In genomic region chr1:234134878-234135277, GRCh38 we compare ENCODE assay signal across 15 cellular contexts.
A peak's percentile ranks its signal among the peaks of the same experiment; 100 is the strongest.
DNase-seq lines count a peak whose midpoint lies in the region; ATAC-seq and TF ChIP-seq lines count a peak whose summit lies in the region.
"Had no signal": no experiment of that assay in that cellular context is flagged by ENCODE, and none has a peak within 500 bp of the region (broad histone marks: within the 10 kb centered on the region; RNA-seq: fewer than 3 reads in every experiment).

No MANE protein-coding gene starts in this region.

- H3K27ac Mint-ChIP-seq in neural progenitor cell, result no peak overlapping the region
- H3K27ac Mint-ChIP-seq: CD4-positive, CD25-positive, alpha-beta regulatory T cell; CD8-positive, alpha-beta T cell had no signal

- H3K4me2 ChIP-seq in BLaER1 treated with 17β-estradiol and CSF1 and Interleukin-3, amounts not matched to agents 10 nM and 100 nM, result peak overlapping the region in 9 of 11 experiments; percentile 10 to 43 (median 31); a peak in 6 of 22 replicates
- H3K4me2 ChIP-seq in neural progenitor cell, result no peak overlapping the region

- H3K36me3 Mint-ChIP-seq in neural progenitor cell, result no peaks in the 10 kb centered on the region
- H3K36me3 Mint-ChIP-seq: CD4-positive, CD25-positive, alpha-beta regulatory T cell; CD8-positive, alpha-beta T cell had no signal

- H3K9ac ChIP-seq in BLaER1 treated with 17β-estradiol and CSF1 and Interleukin-3, amounts not matched to agents 10 nM and 100 nM, result no peak overlapping the region
- no peak overlapping the region for H3K9ac ChIP-seq in neural progenitor cell
- H3K9ac ChIP-seq: GM23248 had no signal

- no peaks in the 10 kb centered on the region for H3F3A ChIP-seq in neural progenitor cell (ENCODE audit: low read depth)

- H4K20me1 ChIP-seq in BLaER1 treated with 17β-estradiol and CSF1 and Interleukin-3, amounts not matched to agents 10 nM and 100 nM, result no peaks in the 10 kb centered on the region
- no peaks in the 10 kb centered on the region for H4K20me1 ChIP-seq in neural progenitor cell (ENCODE audit: low read depth)

- H3K27me3 ChIP-seq in BLaER1 treated with 17β-estradiol and CSF1 and Interleukin-3, amounts not matched to agents 10 nM and 100 nM, result no peaks in the 10 kb centered on the region
- no peaks in the 10 kb centered on the region for H3K27me3 ChIP-seq in foreskin keratinocyte
- H3K27me3 ChIP-seq in neural progenitor cell, result no peaks in the 10 kb centered on the region

- H3K27ac ChIP-seq in BLaER1 treated with 17β-estradiol and CSF1 and Interleukin-3, amounts not matched to agents 10 nM and 100 nM, result no peak overlapping the region
- H3K27ac ChIP-seq in foreskin keratinocyte, result peak overlapping the region; percentile 7
- H3K27ac ChIP-seq in neural progenitor cell, result no peak overlapping the region
- H3K27ac ChIP-seq: C4-2B, GM23248 had no signal

- H3K4me3 ChIP-seq in BLaER1 treated with 17β-estradiol and CSF1 and Interleukin-3, amounts not matched to agents 10 nM and 100 nM, result no peak overlapping the region
- H3K4me3 ChIP-seq in epithelial cell of esophagus (ENCODE audit: low read length) (no peak overlapping the region), neural progenitor cell (no peak overlapping the region)
- H3K4me3 ChIP-seq: GM23248 had no signal

- no peaks in the 10 kb centered on the region for H3K36me3 ChIP-seq in BLaER1 treated with 17β-estradiol and CSF1 and Interleukin-3, amounts not matched to agents 10 nM and 100 nM
- no peaks in the 10 kb centered on the region for H3K36me3 ChIP-seq in neural progenitor cell

- peaks cover 3% of the 10 kb centered on the region for H3K27me3 Mint-ChIP-seq in neural progenitor cell (ENCODE audit: insufficient read depth, low read depth)
- H3K27me3 Mint-ChIP-seq: CD4-positive, CD25-positive, alpha-beta regulatory T cell had no signal

- DNase-seq in NCI-H69 (lab: John Stamatoyannopoulos, UW), result peak; percentile 38
- peak; percentile 76 for DNase-seq in epithelial cell of esophagus (ENCODE audit: low read depth)
- peak; percentile 55 to 84 for DNase-seq in foreskin keratinocyte
- no peak for DNase-seq in dedifferentiated amniotic fluid mesenchymal stem cell (ENCODE audit: extremely low spot score)
- DNase-seq in middle frontal gyrus (ENCODE audit: extremely low spot score, low spot score), result no peak
- DNase-seq in neural progenitor cell (ENCODE audit: low spot score), result no peak
- DNase-seq: Caco-2; CD4-positive, CD25-positive, alpha-beta regulatory T cell; CD8-positive, alpha-beta T cell; DND-41; GM23248; H7; HCEC 1CT had no signal

- H3K9me3 ChIP-seq in BLaER1 treated with 17β-estradiol and CSF1 and Interleukin-3, amounts not matched to agents 10 nM and 100 nM (replicated peaks in 1 of 11), result no peaks in the 10 kb centered on the region
- no peaks in the 10 kb centered on the region for H3K9me3 ChIP-seq in neural progenitor cell (ENCODE audit: low read depth)
- H3K9me3 ChIP-seq: Caco-2 had no signal

- no peaks in the 10 kb centered on the region for H3K79me2 ChIP-seq in neural progenitor cell (ENCODE audit: low read depth)

- H3K4me3 Mint-ChIP-seq in neural progenitor cell, result no peak overlapping the region
- H3K4me3 Mint-ChIP-seq: CD4-positive, CD25-positive, alpha-beta regulatory T cell; CD8-positive, alpha-beta T cell had no signal

- ATAC-seq in foreskin keratinocyte, result peak; percentile 63
- ATAC-seq: CD8-positive, alpha-beta T cell had no signal

- no peaks in the 10 kb centered on the region for H3K9me3 Mint-ChIP-seq in neural progenitor cell
- H3K9me3 Mint-ChIP-seq: CD8-positive, alpha-beta T cell had no signal

- H2AFZ ChIP-seq in neural progenitor cell (replicated peaks), result no peak overlapping the region
- H2AFZ ChIP-seq: GM23248 had no signal

- no peaks in the 10 kb centered on the region for H3K4me1 Mint-ChIP-seq in neural progenitor cell
- H3K4me1 Mint-ChIP-seq: CD4-positive, CD25-positive, alpha-beta regulatory T cell had no signal

- TF ChIP-seq CTCF in epithelial cell of esophagus (IDR thresholded peaks at IDR 0.05; ENCODE audit: insufficient read depth, low read depth, low read length, missing control alignments) (no peak), foreskin keratinocyte (conservative IDR thresholded peaks at IDR 0.05) (no peak), neural progenitor cell (IDR thresholded peaks at IDR 0.05) (no peak)

- peaks cover 0 to 7% (median 5%) of the 10 kb centered on the region in 10 experiments; a peak in 11 of 20 replicates for H3K4me1 ChIP-seq in BLaER1 treated with 17β-estradiol and CSF1 and Interleukin-3, amounts not matched to agents 10 nM and 100 nM
- H3K4me1 ChIP-seq in foreskin keratinocyte, result peaks cover 11% of the 10 kb centered on the region
- no peaks in the 10 kb centered on the region for H3K4me1 ChIP-seq in neural progenitor cell
- H3K4me1 ChIP-seq: Caco-2 had no signal

Comparison
In these comparisons a context has a peak if more than half of its experiments do, and no peak if none do; other contexts are left out.
1. DNase-seq: peak in NCI-H69 (single experiment), epithelial cell of esophagus (single experiment) and foreskin keratinocyte (2 of 2); none in dedifferentiated amniotic fluid mesenchymal stem cell (single experiment), middle frontal gyrus (single experiment) and neural progenitor cell (single experiment).